27 cellular contexts compared by ENCODE assay signal in genomic region chr6:43847741-43848630, GRCh38.
DNase-seq lines count a peak whose midpoint lies in the region; ATAC-seq and TF ChIP-seq lines count a peak whose summit lies in the region.
"Had no signal": no experiment of that assay in that cellular context is flagged by ENCODE, and none has a peak within 500 bp of the region (broad histone marks: within the 10 kb centered on the region; RNA-seq: fewer than 3 reads in every experiment).

No MANE protein-coding gene starts in this region.

- peaks cover 41% of the 10 kb centered on the region for H3K27me3 Mint-ChIP-seq in T-helper 17 cell

- H3K4me1 Mint-ChIP-seq in T-helper 17 cell, result peaks cover 12% of the 10 kb centered on the region
- H3K4me1 Mint-ChIP-seq: activated CD4-positive, alpha-beta T cell treated with anti-CD3 and anti-CD28 coated beads, Interleukin-2, amount 10 ng/mL, durations not matched to agents 24 days and 14 days had no signal

- peaks cover 33% of the 10 kb centered on the region for H3K27me3 ChIP-seq in foreskin keratinocyte
- H3K27me3 ChIP-seq: esophagus muscularis mucosa, gastrocnemius medialis, neutrophil had no signal

- no peak overlapping the region for H3K27ac ChIP-seq in foreskin keratinocyte
- H3K27ac ChIP-seq: esophagus muscularis mucosa, gastrocnemius medialis, neutrophil, thoracic aorta had no signal

- peak overlapping the region; percentile 73 for H3K27ac Mint-ChIP-seq in T-helper 17 cell
- H3K27ac Mint-ChIP-seq: activated CD4-positive, alpha-beta T cell treated with anti-CD3 and anti-CD28 coated beads, Interleukin-2, amount 10 ng/mL, durations not matched to agents 24 days and 14 days; activated naive CD8-positive, alpha-beta T cell treated with anti-CD3 and anti-CD28 coated beads, Interleukin-2, amount 10 ng/mL, durations not matched to agents 7 days and 5 days; CD4-positive, alpha-beta T cell had no signal

- H3K4me1 ChIP-seq in foreskin keratinocyte, result no peaks in the 10 kb centered on the region
- H3K4me1 ChIP-seq: esophagus muscularis mucosa, gastrocnemius medialis had no signal

- H3K36me3 Mint-ChIP-seq in T-helper 17 cell (ENCODE audit: low read depth), result no peaks in the 10 kb centered on the region
- H3K36me3 Mint-ChIP-seq: activated naive CD8-positive, alpha-beta T cell treated with anti-CD3 and anti-CD28 coated beads, Interleukin-2, amount 10 ng/mL, durations not matched to agents 7 days and 5 days; brain had no signal

- no peak for ATAC-seq in T-helper 17 cell
- ATAC-seq in foreskin keratinocyte, result no peak
- no peak for ATAC-seq in GM18511 (IDR thresholded peaks at IDR 0.05; ENCODE audit: unreplicated experiment)
- no peak for ATAC-seq in HG03159 (IDR thresholded peaks at IDR 0.05; ENCODE audit: unreplicated experiment)
- ATAC-seq: gastrocnemius medialis, GM12878, HCT116 had no signal

- no peaks in the 10 kb centered on the region for H3K9me3 ChIP-seq in T-helper 17 cell (ENCODE audit: control insufficient read depth, low read length, poor library complexity, severe bottlenecking)
- H3K9me3 ChIP-seq: esophagus muscularis mucosa, gastrocnemius medialis, neutrophil, thoracic aorta had no signal

- no peak for TF ChIP-seq CTCF in foreskin keratinocyte (conservative IDR thresholded peaks at IDR 0.05)

- DNase-seq in EH (ENCODE audit: low read depth), result peak; percentile 67
- peak; percentile 63 for DNase-seq in NCI-H1694 treated with DMSO at 0.1 percent for 48 hours (lab: John Stamatoyannopoulos, UW)
- DNase-seq in T-helper 17 cell, result no peak
- peak; percentile 47 for DNase-seq in myocyte (ENCODE audit: low read depth)
- no peak for DNase-seq in foreskin keratinocyte
- DNase-seq in activated T-cell treated with anti-CD3 and anti-CD28 coated beads for 4 hours, result no peak
- DNase-seq: activated CD4-positive, alpha-beta T cell treated with anti-CD3 and anti-CD28 coated beads, Interleukin-2, amount 10 ng/mL, durations not matched to agents 24 days and 14 days; activated naive CD8-positive, alpha-beta T cell treated with anti-CD3 and anti-CD28 coated beads, Interleukin-2, amount 10 ng/mL, durations not matched to agents 7 days and 5 days; CD4-positive, alpha-beta T cell; DMS153; effector CD8-positive, alpha-beta T cell; gastrocnemius medialis; hypothalamus; Kasumi-1; NCI-H1092 treated with DMSO at 0.1 percent for 48 hours; NCI-H2081 treated with DMSO at 0.1 percent for 48 hours; Right ventricle myocardium superior; stimulated activated CD4-positive, alpha-beta T cell treated with anti-CD3 and anti-CD28 coated beads, Interleukin-4, amount 100 ng/mL, for 1 hour; stimulated activated naive CD4-positive, alpha-beta T cell treated with Interleukin-2 at 50 U/mL for 16 hours had no signal

- H3K4me3 Mint-ChIP-seq in T-helper 17 cell, result no peak overlapping the region
- H3K4me3 Mint-ChIP-seq: activated CD4-positive, alpha-beta T cell treated with anti-CD3 and anti-CD28 coated beads, Interleukin-2, amount 10 ng/mL, durations not matched to agents 24 days and 14 days; activated naive CD8-positive, alpha-beta T cell treated with anti-CD3 and anti-CD28 coated beads, Interleukin-2, amount 10 ng/mL, durations not matched to agents 7 days and 5 days; brain; CD4-positive, alpha-beta T cell had no signal

Comparison
In these comparisons a context has a peak if more than half of its experiments do, and no peak if none do; other contexts are left out.
1. DNase-seq: peak in EH (single experiment), NCI-H1694 treated with DMSO at 0.1 percent for 48 hours (single experiment) and myocyte (single experiment); none in T-helper 17 cell (0 of 3), foreskin keratinocyte (0 of 2) and activated T-cell treated with anti-CD3 and anti-CD28 coated beads for 4 hours (single experiment).